21 cellular contexts compared by ENCODE assay signal in genomic region chr15:76674883-76675282, GRCh38.
A peak's percentile ranks its signal among the peaks of the same experiment; 100 is the strongest.
DNase-seq lines count a peak whose midpoint lies in the region; ATAC-seq and TF ChIP-seq lines count a peak whose summit lies in the region.
"Had no signal": no experiment of that assay in that cellular context is flagged by ENCODE, and none has a peak within 500 bp of the region (broad histone marks: within the 10 kb centered on the region; RNA-seq: fewer than 3 reads in every experiment).

No MANE protein-coding gene starts in this region.

- dilution Hi-C loops in IMR-90 (cut with HindIII; ENCODE audit: low sequenced_read_pairs, unreplicated experiment): no loop called here

- no TSS peak for BruUV-seq in IMR-90 (replicated peaks; lab: Mats Ljungman, UMichigan)

- H4K20me1 ChIP-seq in IMR-90 (ENCODE audit: insufficient read depth, low read length): no peaks in the 10 kb centered on the region

- H3K56ac ChIP-seq in IMR-90 (ENCODE audit: extremely low read depth, insufficient read depth, low read length): no peak overlapping the region

- H3K36me3 ChIP-seq in IMR-90 (ENCODE audit: control insufficient read depth, insufficient read depth, low read length): no peaks in the 10 kb centered on the region
- H3K36me3 ChIP-seq: left lung had no signal

- no peak for TF ChIP-seq POLR2A in IMR-90 (IDR thresholded peaks at IDR 0.05; ENCODE audit: low read depth, low read length)

- H2AK9ac ChIP-seq in IMR-90 (replicated peaks; ENCODE audit: low read depth, low read length, poor library complexity): no peak overlapping the region

- H3K18ac ChIP-seq in IMR-90 (ENCODE audit: low read depth, low read length): no peak overlapping the region

- no peak overlapping the region for H4K8ac ChIP-seq in IMR-90 (ENCODE audit: low read depth in 2 of 2, low read length in 2 of 2)

- H3K23ac ChIP-seq in IMR-90 (ENCODE audit: low read depth, low read length): no peak overlapping the region

- no CpG with 5 or more reads among the region's 2 CpGs for WGBS in IMR-90 (ENCODE audit: extremely low coverage in 2 of 2, insufficient read length in 1 of 2), 2 experiments

- CTCF ChIA-PET in AG04450 (lab: Charles Lee): interaction anchor here (0.6 kb wide), 1 partner anchor 380 kb away, joined by 3 read pairs; no protein-coding TSS in a partner anchor
- CTCF ChIA-PET in IMR-90 (lab: Yijun Ruan, JAX): no interaction called here
- CTCF ChIA-PET in HEK293T (lab: Yijun Ruan, JAX): interaction anchor here (0.6 kb wide), 1 partner anchor 577 kb away, joined by 3 read pairs; no protein-coding TSS in a partner anchor

- POLR2A ChIA-PET in AG04450 (lab: Yijun Ruan, JAX) (no interaction called here), IMR-90 (lab: Charles Lee; ENCODE audit: unreplicated experiment) (no interaction called here), HEK293T (lab: Yijun Ruan, JAX) (no interaction called here)

- no peak overlapping the region for H4K91ac ChIP-seq in IMR-90 (ENCODE audit: insufficient read depth, low read depth, low read length)

- no peaks in the 10 kb centered on the region for H3K27me3 ChIP-seq in AG04450 (ENCODE audit: control insufficient read depth, insufficient read depth, low read length)
- no peaks in the 10 kb centered on the region for H3K27me3 ChIP-seq in IMR-90 (ENCODE audit: control insufficient read depth, insufficient read depth, low read length)
- H3K27me3 ChIP-seq: left lung had no signal

- H2AK5ac ChIP-seq in IMR-90 (ENCODE audit: low read depth, low read length): no peak overlapping the region

- no peak overlapping the region for H3K4me3 ChIP-seq in AG04450 (ENCODE audit: low read depth, low read length)
- H3K4me3 ChIP-seq in IMR-90 (ENCODE audit: insufficient read depth, low read depth, low read length): no peak overlapping the region
- H3K4me3 ChIP-seq: left lung had no signal

- intact Hi-C loops in IMR-90 (cut with micrococcal nuclease): no loop called here

- DNase-seq in AG04450 (ENCODE audit: low read depth, low spot score) (peak; percentile 30), IMR-90 (peak; percentile 84), astrocyte of the hippocampus (ENCODE audit: low read depth, low spot score) (peak; percentile 14), glomerular visceral epithelial cell (ENCODE audit: extremely low spot score) (peak; percentile 45), GM03348 (ENCODE audit: low spot score) (no peak), HEK293T (ENCODE audit: extremely low spot score) (no peak)
- no peak for DNase-seq in activated naive CD4-positive, alpha-beta T cell treated with anti-CD3 and anti-CD28 coated beads, Interleukin-2, amount 50 U/mL, for 16 hours
- DNase-seq: activated CD4-positive, alpha-beta T cell treated with anti-CD3 and anti-CD28 coated beads for 36 hours; activated CD8-positive, alpha-beta memory T cell treated with anti-CD3 and anti-CD28 coated beads, Interleukin-2, amount 10 ng/mL, durations not matched to agents 7 days and 5 days; activated naive CD8-positive, alpha-beta T cell treated with anti-CD3 and anti-CD28 coated beads, Interleukin-2, amount 10 ng/mL, durations not matched to agents 7 days and 5 days; CD8-positive, alpha-beta T cell; central memory CD4-positive, alpha-beta T cell; left lung; NCI-H1105; NCI-H69; nephron progenitor cell; stimulated activated CD4-positive, alpha-beta T cell treated with anti-CD3 and anti-CD28 coated beads, Interleukin-1b, Interleukin-23, amount 100 ng/mL, for 48 hours; T-cell had no signal

- ATAC-seq in IMR-90 (ENCODE audit: low read depth) (peak; percentile 87), GM18519 (IDR thresholded peaks at IDR 0.05; ENCODE audit: low FRiP score, unreplicated experiment) (no peak)
- ATAC-seq: activated CD4-positive, alpha-beta T cell treated with anti-CD3 and anti-CD28 coated beads for 36 hours; activated CD8-positive, alpha-beta memory T cell treated with anti-CD3 and anti-CD28 coated beads, Interleukin-2, amount 10 ng/mL, durations not matched to agents 7 days and 5 days; CD8-positive, alpha-beta T cell; left lung; Right ventricle myocardium inferior; stimulated activated memory B cell treated with anti-CD40 and anti-IgM and Interleukin-4, amounts not matched to agents 10 μg/mL and 1 μg/mL and 100 μg/mL, for 72 hours; T-cell had no signal

- no peaks in the 10 kb centered on the region for H3K9me3 ChIP-seq in AG04450 (ENCODE audit: control insufficient read depth, insufficient read depth, low read length)
- H3K9me3 ChIP-seq in IMR-90 (ENCODE audit: control insufficient read depth, insufficient read depth, low read length): no peaks in the 10 kb centered on the region
- H3K9me3 ChIP-seq: left lung had no signal

- H2BK15ac ChIP-seq in IMR-90 (ENCODE audit: low read depth, low read length): no peak overlapping the region

- no peak overlapping the region for H2BK5ac ChIP-seq in IMR-90 (ENCODE audit: low read depth, low read length, poor library complexity, severe bottlenecking)

- no peaks in the 10 kb centered on the region for H3K79me1 ChIP-seq in IMR-90 (ENCODE audit: low read depth in 1 of 2, low read length in 2 of 2)

- TF ChIP-seq CTCF in AG04450 (IDR thresholded peaks at IDR 0.05; ENCODE audit: low read depth, low read length) (no peak), IMR-90 (conservative IDR thresholded peaks at IDR 0.05; ENCODE audit: low read depth, low read length) (no peak)

- no peak overlapping the region for H2BK20ac ChIP-seq in IMR-90 (ENCODE audit: low read depth, low read length)

- in situ Hi-C loops in IMR-90 (cut with MboI; ENCODE audit: low sequenced_read_pairs): no loop called here

- peaks cover 3% of the 10 kb centered on the region; the same call in 1 of the 2 replicates for H3K4me1 ChIP-seq in IMR-90 (ENCODE audit: control insufficient read depth, insufficient read depth, low read length)
- H3K4me1 ChIP-seq: left lung had no signal

- TF ChIP-seq RAD21 in IMR-90 (IDR thresholded peaks at IDR 0.05; ENCODE audit: low read length): no peak

- H3K14ac ChIP-seq in IMR-90 (replicated peaks; ENCODE audit: low read depth, low read length): no peak overlapping the region

- H3K27ac ChIP-seq in AG04450 (ENCODE audit: low read depth, low read length): no peak overlapping the region
- no peak overlapping the region for H3K27ac ChIP-seq in IMR-90 (ENCODE audit: insufficient read depth, low read length)
- H3K27ac ChIP-seq: left lung had no signal

- H3K4me2 ChIP-seq in IMR-90 (ENCODE audit: low read depth, low read length): no peak overlapping the region

- H3K9me1 ChIP-seq in IMR-90 (ENCODE audit: insufficient read depth, low read length): no peaks in the 10 kb centered on the region

- no peak overlapping the region for H2BK120ac ChIP-seq in IMR-90 (ENCODE audit: low read depth, low read length)

- no peak overlapping the region for H4K5ac ChIP-seq in IMR-90 (ENCODE audit: low read depth, low read length)

- H3K4ac ChIP-seq in IMR-90 (ENCODE audit: low read depth, low read length): no peak overlapping the region

- no peak overlapping the region for H3K9ac ChIP-seq in IMR-90 (ENCODE audit: low read depth, low read length)

- H2AFZ ChIP-seq in IMR-90 (replicated peaks; ENCODE audit: low read length, poor library complexity): no peak overlapping the region

TF ChIP-seq in IMR-90, 13 proteins besides CTCF, POLR2A, EP300 and RAD21:
- TF ChIP-seq MAFK (IDR thresholded peaks at IDR 0.05; ENCODE audit: low read depth, low read length) (no peak), FOS (IDR thresholded peaks at IDR 0.05; ENCODE audit: low read depth, low read length) (peak; percentile 25; the same call in 1 of the 2 replicates)

TF ChIP-seq in HEK293T, 16 proteins besides CTCF, POLR2A, EP300 and RAD21:
- TF ChIP-seq FOXM1 (IDR thresholded peaks at IDR 0.05; ENCODE audit: borderline replicate concordance): no peak
- no peak for TF ChIP-seq L3MBTL2 (conservative IDR thresholded peaks at IDR 0.05)
- no peak for TF ChIP-seq SP1 (IDR thresholded peaks at IDR 0.05)
- TF ChIP-seq ZNF384 (IDR thresholded peaks at IDR 0.05): no peak
- TF ChIP-seq BHLHE40 (IDR thresholded peaks at IDR 0.05; ENCODE audit: borderline replicate concordance): no peak
- TF ChIP-seq FOXA1 (IDR thresholded peaks at IDR 0.05): no peak
- TF ChIP-seq ELF4 (IDR thresholded peaks at IDR 0.05): no peak
- no peak for TF ChIP-seq LEF1 (IDR thresholded peaks at IDR 0.05; ENCODE audit: borderline replicate concordance)
- TF ChIP-seq NFRKB (IDR thresholded peaks at IDR 0.05): no peak
- TF ChIP-seq FOXK2 (IDR thresholded peaks at IDR 0.05): no peak
- TF ChIP-seq TARDBP (IDR thresholded peaks at IDR 0.05): no peak
- TF ChIP-seq ARNT (IDR thresholded peaks at IDR 0.05): no peak
- TF ChIP-seq SUZ12 (IDR thresholded peaks at IDR 0.05): no peak
- TF ChIP-seq PKNOX1 (IDR thresholded peaks at IDR 0.05): no peak
- no peak for TF ChIP-seq HDGF (IDR thresholded peaks at IDR 0.05; ENCODE audit: borderline replicate concordance)

Comparison
In these comparisons a context has a peak if more than half of its experiments do, and no peak if none do; other contexts are left out.
1. DNase-seq: peak in AG04450 (single experiment), IMR-90 (single experiment), astrocyte of the hippocampus (single experiment) and glomerular visceral epithelial cell (single experiment); none in GM03348 (single experiment), activated naive CD4-positive, alpha-beta T cell treated with anti-CD3 and anti-CD28 coated beads, Interleukin-2, amount 50 U/mL, for 16 hours (single experiment) and HEK293T (single experiment).